Comparison of ENCODE assay signal across 9 cellular contexts in genomic region chr9:70120834-70121510, GRCh38.
DNase-seq lines count a peak whose midpoint lies in the region; FAIRE-seq and TF ChIP-seq lines count a peak whose summit lies in the region.
"Had no signal": no experiment of that assay in that cellular context is flagged by ENCODE, and none has a peak within 500 bp of the region (broad histone marks: within the 10 kb centered on the region; RNA-seq: fewer than 3 reads in every experiment).

No MANE protein-coding gene starts in this region.

- no peak overlapping the region for H3K27ac ChIP-seq in mesendoderm (ENCODE audit: low read depth, low read length)
- H3K27ac ChIP-seq: KMS-11 had no signal

- no peak overlapping the region for H2AK5ac ChIP-seq in mesendoderm (ENCODE audit: low read length)

- no peak overlapping the region for H3K4ac ChIP-seq in mesendoderm (ENCODE audit: low read depth, low read length)

- no peak overlapping the region for H3K18ac ChIP-seq in mesendoderm (ENCODE audit: low read length)

- H3K79me1 ChIP-seq in mesendoderm (ENCODE audit: low read length) = no peaks in the 10 kb centered on the region

- WGBS in mesendoderm (ENCODE audit: extremely low coverage, insufficient coverage, low lambda C conversion rate) = no CpG with 5 or more reads among the region's 5 CpGs

- no peaks in the 10 kb centered on the region for H3K4me1 ChIP-seq in mesendoderm (ENCODE audit: control insufficient read depth, low read depth, low read length)

- H2BK120ac ChIP-seq in mesendoderm (ENCODE audit: low read depth, low read length) = no peak overlapping the region

- no peak overlapping the region for H2BK5ac ChIP-seq in mesendoderm (ENCODE audit: low read length)

- no peak overlapping the region for H3K9ac ChIP-seq in mesendoderm (ENCODE audit: low read length)
- H3K9ac ChIP-seq: KMS-11 had no signal

- H3K56ac ChIP-seq in mesendoderm (ENCODE audit: low read length) = no peak overlapping the region

- no peak overlapping the region for H4K5ac ChIP-seq in mesendoderm (ENCODE audit: low read length)

- H3K36me3 ChIP-seq in mesendoderm (ENCODE audit: control insufficient read depth, insufficient read depth, low read length) = no peaks in the 10 kb centered on the region

- H3K79me2 ChIP-seq in mesendoderm (ENCODE audit: control insufficient read depth, insufficient read depth, low read length) = no peaks in the 10 kb centered on the region

- H3K4me2 ChIP-seq in mesendoderm (ENCODE audit: low read length) = no peak overlapping the region
- H3K4me2 ChIP-seq: KMS-11 had no signal

- DNase-seq in AG08395 (ENCODE audit: low spot score) (peak; percentile 92), HTR-8/SVneo (ENCODE audit: insufficient read length, low spot score) (peak; percentile 53), dermis blood vessel endothelial cell (peak; percentile 70), mesendoderm (peak; percentile 51), T-helper 2 cell (no peak), NCI-H2196 (lab: John Stamatoyannopoulos, UW; ENCODE audit: unreplicated experiment) (no peak), GM13976 (ENCODE audit: low spot score) (no peak), SHP77 treated with DMSO at 0.1 percent for 48 hours (lab: John Stamatoyannopoulos, UW) (no peak)

- TF ChIP-seq CTCF in GM13976 (IDR thresholded peaks at IDR 0.05; ENCODE audit: borderline replicate concordance, control extremely low read depth, extremely low read depth, insufficient read depth, missing control alignments) = no peak

- FAIRE-seq in HTR-8/SVneo (lab: Jason Lieb, UNC) = peak; percentile 97

- H2BK15ac ChIP-seq in mesendoderm (replicated peaks; ENCODE audit: low read depth) = no peak overlapping the region

- H3K4me3 ChIP-seq in mesendoderm (ENCODE audit: low read length) = no peak overlapping the region

- in situ Hi-C loops in GM13976 (cut with MboI; ENCODE audit: low sequenced_read_pairs, unreplicated experiment) = no loop called here

- no peak overlapping the region for H3K23ac ChIP-seq in mesendoderm (ENCODE audit: low read length)

- H4K8ac ChIP-seq in mesendoderm (ENCODE audit: low read depth, low read length) = no peak overlapping the region

- H3K27me3 ChIP-seq in mesendoderm (ENCODE audit: insufficient read depth, low read length, poor library complexity) = no peaks in the 10 kb centered on the region

Comparison
In these comparisons a context has a peak if more than half of its experiments do, and no peak if none do; other contexts are left out.
1. DNase-seq: peak in AG08395 (single experiment), HTR-8/SVneo (single experiment), dermis blood vessel endothelial cell (single experiment) and mesendoderm (single experiment); none in T-helper 2 cell (0 of 5), NCI-H2196 (single experiment), GM13976 (single experiment) and SHP77 treated with DMSO at 0.1 percent for 48 hours (single experiment).